In the genomic region with DNA sequence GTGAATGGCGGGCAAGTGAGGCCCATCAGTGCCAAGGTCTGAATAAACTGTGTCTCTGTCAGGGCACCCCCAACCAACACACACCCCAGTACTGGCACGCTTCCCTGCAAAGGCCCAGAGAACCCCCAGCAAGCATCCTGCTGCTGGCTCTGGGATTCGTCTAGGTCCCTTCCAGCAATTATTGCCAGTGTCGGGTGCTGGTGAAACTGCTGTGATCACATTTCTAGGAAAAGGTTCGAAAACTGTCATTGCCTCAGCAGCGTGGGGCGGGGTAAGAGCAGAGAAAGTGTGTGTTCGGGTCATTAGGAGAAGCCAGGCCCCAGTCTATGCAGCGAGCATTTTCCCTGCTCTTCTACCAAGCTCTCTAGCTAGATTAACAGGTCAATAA, we compare ENCODE assay signal across 11 cellular contexts. TPM values are rescaled to one million over a fixed set of nuclear protein-coding genes. Genes with fewer than 3 reads are reported as not detected.
DNase-seq lines count a peak whose midpoint lies in the region; ATAC-seq and TF ChIP-seq lines count a peak whose summit lies in the region.
"Had no signal": no experiment of that assay in that cellular context is flagged by ENCODE, and none has a peak within 500 bp of the region (broad histone marks: within the 10 kb centered on the region; RNA-seq: fewer than 3 reads in every experiment).

No MANE protein-coding gene starts in this region.

- peaks cover 8% of the 10 kb centered on the region for H3K4me1 ChIP-seq in CD4-positive, CD25-positive, alpha-beta regulatory T cell (ENCODE audit: control insufficient read depth, insufficient read depth, low read length, poor library complexity, severe bottlenecking)
- peaks cover 45% of the 10 kb centered on the region for H3K4me1 ChIP-seq in SJCRH30
- H3K4me1 ChIP-seq in prostate gland (replicated peaks) = peaks cover 10% of the 10 kb centered on the region
- no peaks in the 10 kb centered on the region for H3K4me1 ChIP-seq in H9 (ENCODE audit: insufficient read depth, low read length)

- H2BK12ac ChIP-seq in H9 (ENCODE audit: insufficient read length, low read depth, low read length) = no peak overlapping the region

- DNase-seq in CD4-positive, CD25-positive, alpha-beta regulatory T cell = no peak
- DNase-seq in SJCRH30 = no peak
- DNase-seq in immature natural killer cell = no peak
- no peak for DNase-seq in prostate gland (ENCODE audit: low spot score)
- no peak for DNase-seq in NOMO-1 treated with DMSO at 0.1 percent for 48 hours (lab: John Stamatoyannopoulos, UW; ENCODE audit: unreplicated experiment)
- DNase-seq in H9 = no peak
- DNase-seq in activated CD8-positive, alpha-beta memory T cell treated with anti-CD3 and anti-CD28 coated beads, Interleukin-2, amount 50 U/mL, for 4 hours = no peak
- DNase-seq in activated T-helper 2 cell treated with anti-CD3 and anti-CD28 coated beads, Interferon-gamma antibody, Interleukin-2, Interleukin-4, amounts not matched to agents 10 μg/mL and 5 μg/mL and 100 μg/mL, durations not matched to agents 14 hours and 24 hours and 36 hours (ENCODE audit: low spot score) = no peak
- DNase-seq: stimulated activated CD4-positive, alpha-beta T cell treated with anti-CD3 and anti-CD28 coated beads, Interleukin-4, amount 100 ng/mL, for 24 hours had no signal

- H3K4me3 ChIP-seq in CD4-positive, CD25-positive, alpha-beta regulatory T cell (ENCODE audit: low read depth, low read length) = no peak overlapping the region
- peak overlapping the region; percentile 76 for H3K4me3 ChIP-seq in SJCRH30
- no peak overlapping the region for H3K4me3 ChIP-seq in prostate gland

- no peak overlapping the region for H3K27ac Mint-ChIP-seq in CD4-positive, CD25-positive, alpha-beta regulatory T cell
- no peak overlapping the region for H3K27ac Mint-ChIP-seq in immature natural killer cell
- 0 out of 7 replicates have a peak overlapping the region, but pooled peaks of 1 of the 3 experiments have one; percentile 28 for H3K27ac Mint-ChIP-seq in H9
- no peak overlapping the region for H3K27ac Mint-ChIP-seq in activated T-helper 2 cell treated with anti-CD3 and anti-CD28 coated beads, Interferon-gamma antibody, Interleukin-2, Interleukin-4, amounts not matched to agents 10 μg/mL and 5 μg/mL and 100 μg/mL, durations not matched to agents 14 hours and 24 hours and 36 hours

- no peak overlapping the region for H3K23ac ChIP-seq in H9 (ENCODE audit: insufficient read length, low read depth, low read length)

- no peak overlapping the region for H3T11ph ChIP-seq in H9 (ENCODE audit: low read length)

- no peak overlapping the region for H2AFZ ChIP-seq in H9 (ENCODE audit: low read length)
- H2AFZ ChIP-seq: parathyroid adenoma had no signal

- no peaks in the 10 kb centered on the region for H3K79me1 ChIP-seq in H9 (ENCODE audit: insufficient read depth, low read depth, low read length, poor library complexity, severe bottlenecking)

- no peak overlapping the region for H3K14ac ChIP-seq in H9 (ENCODE audit: insufficient read depth, low read length)

- no peak overlapping the region for H2BK5ac ChIP-seq in H9 (ENCODE audit: insufficient read length, low read length)

- no peak overlapping the region for H4K8ac ChIP-seq in H9 (replicated peaks; ENCODE audit: insufficient read length, low read depth, low read length)

- no peaks in the 10 kb centered on the region for H4K20me1 ChIP-seq in H9 (ENCODE audit: control insufficient read depth, insufficient read depth, insufficient read length)

- H3K27me3 ChIP-seq in CD4-positive, CD25-positive, alpha-beta regulatory T cell (ENCODE audit: control insufficient read depth, insufficient read depth, low read length) = no peaks in the 10 kb centered on the region
- peaks cover 5% of the 10 kb centered on the region; the same call in 1 of the 2 replicates for H3K27me3 ChIP-seq in SJCRH30
- H3K27me3 ChIP-seq in prostate gland (replicated peaks; ENCODE audit: insufficient read depth) = no peaks in the 10 kb centered on the region
- H3K27me3 ChIP-seq in H9 (ENCODE audit: insufficient read depth, low read length) = peaks cover 2% of the 10 kb centered on the region; the same call in 1 of the 2 replicates

- WGBS in prostate gland = 69% methylated on average over 9 of the region's 9 CpGs
- no CpG with 5 or more reads among the region's 9 CpGs for WGBS in H9 (ENCODE audit: extremely low coverage, insufficient read length, low lambda C conversion rate)

- H3K56ac ChIP-seq in H9 (ENCODE audit: insufficient read length, low read depth, low read length) = no peak overlapping the region

- H2BK120ac ChIP-seq in H9 (ENCODE audit: low read depth, low read length, poor library complexity, severe bottlenecking) = no peak overlapping the region

- no peak for TF ChIP-seq POLR2A in prostate gland (IDR thresholded peaks at IDR 0.05)

- no peaks in the 10 kb centered on the region for H3K36me3 Mint-ChIP-seq in CD4-positive, CD25-positive, alpha-beta regulatory T cell
- H3K36me3 Mint-ChIP-seq in immature natural killer cell = no peaks in the 10 kb centered on the region
- no peaks in the 10 kb centered on the region for H3K36me3 Mint-ChIP-seq in H9 (ENCODE audit: insufficient read depth in 1 of 3, low read depth in 3 of 3)
- no peaks in the 10 kb centered on the region for H3K36me3 Mint-ChIP-seq in activated T-helper 2 cell treated with anti-CD3 and anti-CD28 coated beads, Interferon-gamma antibody, Interleukin-2, Interleukin-4, amounts not matched to agents 10 μg/mL and 5 μg/mL and 100 μg/mL, durations not matched to agents 14 hours and 24 hours and 36 hours (ENCODE audit: low read depth)

- H3K9me3 ChIP-seq in CD4-positive, CD25-positive, alpha-beta regulatory T cell (ENCODE audit: control insufficient read depth in 2 of 2, low read length in 2 of 2) = no peaks in the 10 kb centered on the region
- H3K9me3 ChIP-seq in SJCRH30 (replicated peaks) (no peaks in the 10 kb centered on the region), prostate gland (no peaks in the 10 kb centered on the region), H9 (ENCODE audit: control insufficient read depth, low read depth, low read length) (no peaks in the 10 kb centered on the region)

- H3K4ac ChIP-seq in H9 (ENCODE audit: low read depth, low read length) = no peak overlapping the region

- no peak overlapping the region for H2BK15ac ChIP-seq in H9 (ENCODE audit: low read depth, low read length)

- no peak overlapping the region for H2BK20ac ChIP-seq in H9 (ENCODE audit: low read depth, low read length, poor library complexity, severe bottlenecking)

- H3K9ac ChIP-seq in H9 (ENCODE audit: extremely low read depth, insufficient read length, low read length) = no peak overlapping the region
- H3K9ac ChIP-seq: parathyroid adenoma had no signal

- no peak overlapping the region for H3K4me2 ChIP-seq in H9 (ENCODE audit: insufficient read depth, insufficient read length, low read length)

- no peak overlapping the region for H2AK5ac ChIP-seq in H9 (ENCODE audit: insufficient read length, low read length)

- H4K5ac ChIP-seq in H9 (ENCODE audit: insufficient read length, low read depth, low read length) = no peak overlapping the region

- peak overlapping the region in 3 of 4 donors; percentile 48 to 69 (median 53) for H3K4me3 Mint-ChIP-seq in CD4-positive, CD25-positive, alpha-beta regulatory T cell
- H3K4me3 Mint-ChIP-seq in immature natural killer cell (peak overlapping the region in 3 of 5 donors; percentile 32 to 58 (median 33)), H9 (peak overlapping the region in 1 of 2 experiments; percentile 38; a peak in 1 of 5 replicates)
- no peak overlapping the region for H3K4me3 Mint-ChIP-seq in activated T-helper 2 cell treated with anti-CD3 and anti-CD28 coated beads, Interferon-gamma antibody, Interleukin-2, Interleukin-4, amounts not matched to agents 10 μg/mL and 5 μg/mL and 100 μg/mL, durations not matched to agents 14 hours and 24 hours and 36 hours (ENCODE audit: low read depth)

- no peak overlapping the region for H4K91ac ChIP-seq in H9 (ENCODE audit: insufficient read length, low read depth, low read length)

- no peak overlapping the region for H3K27ac ChIP-seq in CD4-positive, CD25-positive, alpha-beta regulatory T cell (ENCODE audit: insufficient read depth, low read length, poor library complexity, severe bottlenecking)
- peak overlapping the region; percentile 59 for H3K27ac ChIP-seq in SJCRH30
- peak overlapping the region; percentile 23 to 36 for H3K27ac ChIP-seq in prostate gland
- H3K27ac ChIP-seq in H9 (ENCODE audit: insufficient read length, low read depth, low read length) = no peak overlapping the region
- H3K27ac ChIP-seq: parathyroid adenoma had no signal

- H3K79me2 ChIP-seq in H9 (ENCODE audit: insufficient read depth, low read length) = no peaks in the 10 kb centered on the region
- H3K79me2 ChIP-seq: parathyroid adenoma had no signal

- peaks cover 50% of the 10 kb centered on the region for H3K27me3 Mint-ChIP-seq in CD4-positive, CD25-positive, alpha-beta regulatory T cell
- H3K27me3 Mint-ChIP-seq in immature natural killer cell (ENCODE audit: low read depth in 3 of 3) (peaks cover 5 to 9% (median 9%) of the 10 kb centered on the region in 3 donors), H9 (ENCODE audit: low read depth) (peaks cover 55% of the 10 kb centered on the region)
- H3K27me3 Mint-ChIP-seq in activated T-helper 2 cell treated with anti-CD3 and anti-CD28 coated beads, Interferon-gamma antibody, Interleukin-2, Interleukin-4, amounts not matched to agents 10 μg/mL and 5 μg/mL and 100 μg/mL, durations not matched to agents 14 hours and 24 hours and 36 hours (ENCODE audit: low read depth) = peaks cover 47% of the 10 kb centered on the region

- no peaks in the 10 kb centered on the region for H3K36me3 ChIP-seq in CD4-positive, CD25-positive, alpha-beta regulatory T cell (ENCODE audit: control insufficient read depth, insufficient read depth, low read length)
- H3K36me3 ChIP-seq in SJCRH30 (no peaks in the 10 kb centered on the region), prostate gland (no peaks in the 10 kb centered on the region)

- H3K4me1 Mint-ChIP-seq in CD4-positive, CD25-positive, alpha-beta regulatory T cell = peaks cover 0 to 10% (median 3%) of the 10 kb centered on the region in 4 donors
- H3K4me1 Mint-ChIP-seq in immature natural killer cell = peaks cover 0 to 1% of the 10 kb centered on the region in 2 donors
- peaks cover 23 to 56% of the 10 kb centered on the region in 2 experiments for H3K4me1 Mint-ChIP-seq in H9
- no peaks in the 10 kb centered on the region for H3K4me1 Mint-ChIP-seq in activated T-helper 2 cell treated with anti-CD3 and anti-CD28 coated beads, Interferon-gamma antibody, Interleukin-2, Interleukin-4, amounts not matched to agents 10 μg/mL and 5 μg/mL and 100 μg/mL, durations not matched to agents 14 hours and 24 hours and 36 hours (ENCODE audit: low read depth)

- intact Hi-C loops in prostate gland (cut with DNase I) = loop anchor here (5.0 to 10.0 kb wide), 2 partner anchors 61 to 121 kb away; no protein-coding TSS in a partner anchor
- intact Hi-C loops in activated T-helper 2 cell treated with anti-CD3 and anti-CD28 coated beads, Interferon-gamma antibody, Interleukin-2, Interleukin-4, amounts not matched to agents 10 μg/mL and 5 μg/mL and 100 μg/mL, durations not matched to agents 14 hours and 24 hours and 36 hours (cut with micrococcal nuclease) = loop anchor here (10.0 kb wide), 1 partner anchor 409 kb away; the partner anchor contains the start of gene IFT81

- ATAC-seq in CD4-positive, CD25-positive, alpha-beta regulatory T cell (ENCODE audit: low read depth in 2 of 2) = no peak
- ATAC-seq: activated CD4-positive, CD25-positive, alpha-beta regulatory T cell treated with anti-CD3 and anti-CD28 coated beads, Interleukin-2, amount 50 U/mL, for 24 hours had no signal

- TF ChIP-seq CTCF in prostate gland (IDR thresholded peaks at IDR 0.05) = no peak
- TF ChIP-seq CTCF in H9 (conservative IDR thresholded peaks at IDR 0.05) = no peak

- H3K23me2 ChIP-seq in H9 (ENCODE audit: insufficient read length, low read depth, low read length, poor library complexity, severe bottlenecking) = peaks cover 4% of the 10 kb centered on the region

- H3K18ac ChIP-seq in H9 (ENCODE audit: insufficient read length, low read depth, low read length) = no peak overlapping the region

- H3K9me3 Mint-ChIP-seq in CD4-positive, CD25-positive, alpha-beta regulatory T cell = peaks cover 0 to 1% (median 0%) of the 10 kb centered on the region in 7 donors
- H3K9me3 Mint-ChIP-seq in immature natural killer cell (no peaks in the 10 kb centered on the region), H9 (no peaks in the 10 kb centered on the region)
- H3K9me3 Mint-ChIP-seq in activated T-helper 2 cell treated with anti-CD3 and anti-CD28 coated beads, Interferon-gamma antibody, Interleukin-2, Interleukin-4, amounts not matched to agents 10 μg/mL and 5 μg/mL and 100 μg/mL, durations not matched to agents 14 hours and 24 hours and 36 hours = no peaks in the 10 kb centered on the region

RNA-seq across cellular contexts. Expression of gene FAM222A, which starts 2.5 kb away (rescaled TPM):
- total RNA-seq in CD4-positive, CD25-positive, alpha-beta regulatory T cell = 2.3 TPM
- polyA plus RNA-seq in CD4-positive, CD25-positive, alpha-beta regulatory T cell = under 1 TPM in 1 of 4 donors, not detected in 3; 0.08 TPM
- 17.5 and 18.9 TPM in 2 replicates for total RNA-seq in SJCRH30 (2014; rRNA removed; shearing (Covaris generic))
- polyA plus RNA-seq in immature natural killer cell = under 1 TPM in 2 of 3 donors, not detected in 1; 0.20 to 0.49 TPM
- 10 to 100 TPM in 1 of 2 donors, 1 to 10 TPM in 1; 2.0 to 52.3 TPM for total RNA-seq in prostate gland
- total RNA-seq in H9 (2021) = 2.8 and 3.2 TPM in 2 replicates
- 1.4 and 1.6 TPM in 2 replicates for total RNA-seq in activated T-helper 2 cell treated with anti-CD3 and anti-CD28 coated beads, Interferon-gamma antibody, Interleukin-2, Interleukin-4, amounts not matched to agents 10 μg/mL and 5 μg/mL and 100 μg/mL, durations not matched to agents 14 hours and 24 hours and 36 hours

Comparison
In these comparisons a context has a peak if more than half of its experiments do, and no peak if none do; other contexts are left out.
1. H3K27ac ChIP-seq: peak in SJCRH30 (single experiment) and prostate gland (2 of 2); none in CD4-positive, CD25-positive, alpha-beta regulatory T cell (single experiment) and H9 (single experiment).